9 cellular contexts compared by ENCODE assay signal in genomic region chr9:135797507-135798302, GRCh38.
DNase-seq lines count a peak whose midpoint lies in the region; ATAC-seq and TF ChIP-seq lines count a peak whose summit lies in the region.
"Had no signal": no experiment of that assay in that cellular context is flagged by ENCODE, and none has a peak within 500 bp of the region (broad histone marks: within the 10 kb centered on the region; RNA-seq: fewer than 3 reads in every experiment).

No MANE protein-coding gene starts in this region.

- no peak for ATAC-seq in GM19455 (IDR thresholded peaks at IDR 0.05; ENCODE audit: unreplicated experiment)
- ATAC-seq: naive thymus-derived CD4-positive, alpha-beta T cell had no signal

- no peaks in the 10 kb centered on the region for H3K27me3 ChIP-seq in dorsolateral prefrontal cortex
- H3K27me3 ChIP-seq in mesendoderm (ENCODE audit: insufficient read depth, low read length, poor library complexity) = no peaks in the 10 kb centered on the region

- no peak overlapping the region for H2AK5ac ChIP-seq in mesendoderm (ENCODE audit: low read length)

- no peak overlapping the region for H3K4ac ChIP-seq in mesendoderm (ENCODE audit: low read depth, low read length)

- no peak overlapping the region for H2BK120ac ChIP-seq in mesendoderm (ENCODE audit: low read depth, low read length)

- H3K4me3 ChIP-seq in dorsolateral prefrontal cortex (no peak overlapping the region), mesendoderm (ENCODE audit: low read length) (no peak overlapping the region)

- H3K4me2 ChIP-seq in mesendoderm (ENCODE audit: low read length) = no peak overlapping the region

- no peaks in the 10 kb centered on the region for H3K36me3 ChIP-seq in mesendoderm (ENCODE audit: control insufficient read depth, insufficient read depth, low read length)

- peak; percentile 21 to 77 (median 62) for TF ChIP-seq CTCF in dorsolateral prefrontal cortex (IDR thresholded peaks at IDR 0.05 in 54 of 56, conservative IDR thresholded peaks at IDR 0.05 in 2 of 56; ENCODE audit: low read depth in 1 of 56, partially characterized antibody in 56 of 56)

- no peaks in the 10 kb centered on the region for H3K79me2 ChIP-seq in mesendoderm (ENCODE audit: control insufficient read depth, insufficient read depth, low read length)

- POLR2A ChIA-PET in HEK293T (lab: Yijun Ruan, JAX) = no interaction called here

- no CpG with 5 or more reads among the region's 24 CpGs for WGBS in mesendoderm (ENCODE audit: extremely low coverage, insufficient coverage, low lambda C conversion rate)

- DNase-seq in COR-L47 (lab: John Stamatoyannopoulos, UW) (peak; percentile 20), HEK293T (ENCODE audit: extremely low spot score) (peak; percentile 81), SKM-1 (lab: John Stamatoyannopoulos, UW; ENCODE audit: unreplicated experiment) (peak; percentile 10), dorsolateral prefrontal cortex (peak in 6 of 10 donors; percentile 42 to 60 (median 52)), mesendoderm (peak; percentile 71), mucosa of gallbladder (ENCODE audit: low spot score) (no peak)
- DNase-seq in NK-92 treated with Interleukin-12 subunit alpha and Interleukin-12 subunit beta, amount 100 ng/mL, for 24 hours (lab: John Stamatoyannopoulos, UW) = no peak

- no peak overlapping the region for H3K23ac ChIP-seq in mesendoderm (ENCODE audit: low read length)

- H3K4me1 ChIP-seq in mesendoderm (ENCODE audit: control insufficient read depth, low read depth, low read length) = no peaks in the 10 kb centered on the region

- no peak overlapping the region for H3K56ac ChIP-seq in mesendoderm (ENCODE audit: low read length)

- no peak overlapping the region for H2BK5ac ChIP-seq in mesendoderm (ENCODE audit: low read length)

- no peak overlapping the region for H4K8ac ChIP-seq in mesendoderm (ENCODE audit: low read depth, low read length)

- no peak overlapping the region for H3K18ac ChIP-seq in mesendoderm (ENCODE audit: low read length)

- CTCF ChIA-PET in HEK293T (lab: Yijun Ruan, JAX) = interaction anchor here (0.6 to 1.2 kb wide), 5 partner anchors 13 to 306 kb away, joined by 3 read pairs; no protein-coding TSS in a partner anchor

- no peak overlapping the region for H2BK15ac ChIP-seq in mesendoderm (replicated peaks; ENCODE audit: low read depth)

- H4K5ac ChIP-seq in mesendoderm (ENCODE audit: low read length) = no peak overlapping the region

- no peak overlapping the region for H3K9ac ChIP-seq in mesendoderm (ENCODE audit: low read length)

- H3K27ac ChIP-seq in dorsolateral prefrontal cortex = no peak overlapping the region
- H3K27ac ChIP-seq in mesendoderm (ENCODE audit: low read depth, low read length) = no peak overlapping the region

- H3K79me1 ChIP-seq in mesendoderm (ENCODE audit: low read length) = no peaks in the 10 kb centered on the region

- intact Hi-C loops in dorsolateral prefrontal cortex (cut with DNase I) = loop anchor here (5.0 to 10.0 kb wide), 2 partner anchors 325 to 327 kb away; no protein-coding TSS in a partner anchor

TF ChIP-seq in HEK293T, 16 proteins besides CTCF, POLR2A, EP300 and RAD21:
- TF ChIP-seq SP1 (IDR thresholded peaks at IDR 0.05) (no peak), FOXK2 (IDR thresholded peaks at IDR 0.05) (no peak), ARNT (IDR thresholded peaks at IDR 0.05) (no peak), FOXM1 (IDR thresholded peaks at IDR 0.05; ENCODE audit: borderline replicate concordance) (no peak), NFRKB (IDR thresholded peaks at IDR 0.05) (no peak), BHLHE40 (IDR thresholded peaks at IDR 0.05; ENCODE audit: borderline replicate concordance) (no peak), PKNOX1 (IDR thresholded peaks at IDR 0.05) (no peak), L3MBTL2 (conservative IDR thresholded peaks at IDR 0.05) (no peak)
TF ChIP-seq in HEK293T: peak in this region for 0.

Comparison
In these comparisons a context has a peak if more than half of its experiments do, and no peak if none do; other contexts are left out.
1. DNase-seq: peak in COR-L47 (single experiment), HEK293T (single experiment), SKM-1 (single experiment), dorsolateral prefrontal cortex (6 of 10) and mesendoderm (single experiment); none in NK-92 treated with Interleukin-12 subunit alpha and Interleukin-12 subunit beta, amount 100 ng/mL, for 24 hours (single experiment) and mucosa of gallbladder (single experiment).